2 cellular contexts compared by ENCODE assay signal in genomic region chr2:112061840-112062239, GRCh38.
TF ChIP-seq lines count a peak whose summit lies in the region.

No MANE protein-coding gene starts in this region.

TF ChIP-seq in IMR-90, 13 proteins besides CTCF, POLR2A, EP300 and RAD21:
- TF ChIP-seq NFE2L2 (IDR thresholded peaks at IDR 0.05; ENCODE audit: low read depth, low read length) (no peak), MAZ (IDR thresholded peaks at IDR 0.05; ENCODE audit: borderline replicate concordance, low read depth, low read length) (no peak), MXI1 (IDR thresholded peaks at IDR 0.05; ENCODE audit: borderline replicate concordance, low read depth, low read length) (no peak), RFX5 (IDR thresholded peaks at IDR 0.05; ENCODE audit: low read depth, low read length) (no peak), SMC3 (IDR thresholded peaks at IDR 0.05; ENCODE audit: low read depth, low read length) (no peak), MAFK (IDR thresholded peaks at IDR 0.05; ENCODE audit: low read depth, low read length) (no peak), USF2 (IDR thresholded peaks at IDR 0.05; ENCODE audit: low read depth, low read length) (no peak), ELK1 (IDR thresholded peaks at IDR 0.05; ENCODE audit: borderline replicate concordance, low read depth, low read length) (no peak), CEBPB (IDR thresholded peaks at IDR 0.05; ENCODE audit: low read depth, low read length) (no peak), CHD1 (IDR thresholded peaks at IDR 0.05; ENCODE audit: low read depth, low read length) (no peak), FOS (IDR thresholded peaks at IDR 0.05; ENCODE audit: low read depth, low read length) (no peak), RCOR1 (IDR thresholded peaks at IDR 0.05; ENCODE audit: insufficient replicate concordance, low read length) (no peak)
TF ChIP-seq in IMR-90: peak in this region for 0.

TF ChIP-seq in SK-N-SH treated with all-trans-retinoic acid at 6 μM for 48 hours, 23 proteins besides CTCF, POLR2A, EP300 and RAD21:
- TF ChIP-seq TCF4 (CRISPR knock-in tag; IDR thresholded peaks at IDR 0.05; ENCODE audit: borderline replicate concordance): no peak
- no peak for TF ChIP-seq BACH2 (CRISPR knock-in tag; IDR thresholded peaks at IDR 0.05; ENCODE audit: borderline replicate concordance)
- TF ChIP-seq ESRRG (CRISPR knock-in tag; IDR thresholded peaks at IDR 0.05): no peak
- TF ChIP-seq OSR1 (CRISPR knock-in tag; IDR thresholded peaks at IDR 0.05): no peak
- TF ChIP-seq GLIS3 (CRISPR knock-in tag; IDR thresholded peaks at IDR 0.05): no peak
- no peak for TF ChIP-seq POU6F1 (CRISPR knock-in tag; IDR thresholded peaks at IDR 0.05; ENCODE audit: borderline replicate concordance, low read depth)
- TF ChIP-seq ZFP3 (CRISPR knock-in tag; IDR thresholded peaks at IDR 0.05): no peak
- no peak for TF ChIP-seq ARNTL (CRISPR knock-in tag; IDR thresholded peaks at IDR 0.05; ENCODE audit: borderline replicate concordance, low read depth)
- TF ChIP-seq RARB (CRISPR knock-in tag; IDR thresholded peaks at IDR 0.05): no peak
- no peak for TF ChIP-seq SNAI2 (CRISPR knock-in tag; IDR thresholded peaks at IDR 0.05)
